27 cellular contexts compared by ENCODE assay signal in the genomic region with DNA sequence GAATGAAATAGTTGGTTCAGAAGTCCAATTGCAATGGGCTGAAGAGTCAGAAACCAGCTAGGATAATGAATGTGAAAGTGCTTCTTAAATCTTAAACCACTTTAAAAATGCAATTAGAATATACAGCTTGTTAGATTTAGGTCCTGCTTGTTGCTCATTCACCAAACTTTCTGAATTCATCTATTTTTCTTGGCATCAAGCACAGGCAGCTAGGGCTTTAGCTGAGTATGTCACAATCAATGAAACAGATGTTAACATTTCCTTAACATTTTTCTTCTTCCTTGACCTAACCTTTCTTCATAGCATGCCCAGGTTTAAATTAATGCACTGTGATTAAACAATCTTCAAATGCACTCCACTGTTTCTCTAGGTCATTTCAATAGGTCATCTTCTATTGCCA. TPM values are rescaled to one million over a fixed set of nuclear protein-coding genes. Genes with fewer than 3 reads are reported as not detected.
"Had no signal": no experiment of that assay in that cellular context is flagged by ENCODE, and none has a peak within 500 bp of the region (broad histone marks: within the 10 kb centered on the region; RNA-seq: fewer than 3 reads in every experiment).

No MANE protein-coding gene starts in this region.

- H3K4me1 ChIP-seq: esophagus muscularis mucosa, heart right ventricle, thyroid gland, upper lobe of right lung had no signal

- H3K4me1 Mint-ChIP-seq: activated naive CD8-positive, alpha-beta T cell treated with anti-CD3 and anti-CD28 coated beads for 36 hours; natural killer cell had no signal

- H3K36me3 Mint-ChIP-seq: activated naive CD8-positive, alpha-beta T cell treated with anti-CD3 and anti-CD28 coated beads for 36 hours; natural killer cell had no signal

- H3K9me3 ChIP-seq: thyroid gland had no signal

- H3K27me3 Mint-ChIP-seq: activated naive CD8-positive, alpha-beta T cell treated with anti-CD3 and anti-CD28 coated beads for 36 hours; progenitor cell of endocrine pancreas had no signal

- DNase-seq: activated CD4-positive, alpha-beta T cell treated with anti-CD3 and anti-CD28 coated beads for 1 hour; activated CD4-positive, alpha-beta T cell treated with anti-CD3 and anti-CD28 coated beads, Interleukin-2, amount 50 U/mL, for 4 hours; activated naive CD4-positive, alpha-beta T cell treated with Interleukin-2 at 50 U/mL for 16 hours; activated naive CD8-positive, alpha-beta T cell treated with anti-CD3 and anti-CD28 coated beads for 36 hours; activated T-cell treated with anti-CD3 and anti-CD28 coated beads, Interleukin-2, amount 50 U/mL, for 48 hours; amygdala; brain microvascular endothelial cell; caudate nucleus; dermis blood vessel endothelial cell; effector CD8-positive, alpha-beta T cell; heart right ventricle; kidney; left ventricle myocardium superior; midbrain; natural killer cell; stimulated activated CD4-positive, alpha-beta T cell treated with anti-CD3 and anti-CD28 coated beads, Interleukin-12 subunit alpha, Interleukin-12 subunit beta, amount 100 ng/mL, for 4 hours; stimulated activated CD4-positive, alpha-beta T cell treated with anti-CD3 and anti-CD28 coated beads, Interleukin-4, amount 100 ng/mL, for 4 hours; stimulated activated naive CD8-positive, alpha-beta T cell treated with anti-CD3 and anti-CD28 coated beads, Interleukin-15, Interleukin-2, amounts not matched to agents 100 U/mL and 50 U/mL, for 24 hours; substantia nigra; T-helper 1 cell; thyroid gland; upper lobe of right lung had no signal

- H3K27me3 ChIP-seq: brain microvascular endothelial cell, esophagus muscularis mucosa, heart right ventricle, thyroid gland, upper lobe of right lung had no signal

- ATAC-seq: heart right ventricle; left ventricle myocardium superior; natural killer cell; stimulated activated naive CD8-positive, alpha-beta T cell treated with anti-CD3 and anti-CD28 coated beads, Interleukin-15, Interleukin-2, amounts not matched to agents 100 U/mL and 50 U/mL, for 24 hours; upper lobe of right lung had no signal

- H3K36me3 ChIP-seq: brain microvascular endothelial cell, esophagus muscularis mucosa, heart right ventricle, thyroid gland, upper lobe of right lung had no signal

- H3K4me3 ChIP-seq: esophagus muscularis mucosa, heart right ventricle, thyroid gland, upper lobe of right lung had no signal

- H3K4me3 Mint-ChIP-seq: activated naive CD8-positive, alpha-beta T cell treated with anti-CD3 and anti-CD28 coated beads for 36 hours; natural killer cell had no signal

- H3K27ac Mint-ChIP-seq: activated naive CD8-positive, alpha-beta T cell treated with anti-CD3 and anti-CD28 coated beads for 36 hours; natural killer cell; progenitor cell of endocrine pancreas had no signal

- H3K27ac ChIP-seq: brain microvascular endothelial cell, esophagus muscularis mucosa, heart right ventricle, thyroid gland, upper lobe of right lung had no signal

RNA-seq across cellular contexts. Expression of a gene that starts 14.4 kb away (rescaled TPM):
- total RNA-seq: activated CD8-positive, alpha-beta memory T cell treated with anti-CD3 and anti-CD28 coated beads for 36 hours; activated naive CD8-positive, alpha-beta T cell treated with anti-CD3 and anti-CD28 coated beads for 36 hours; dermis blood vessel endothelial cell; esophagus muscularis mucosa; fibroblast of villous mesenchyme; heart right ventricle; kidney; left ventricle myocardium superior; natural killer cell; osteocyte; progenitor cell of endocrine pancreas; upper lobe of right lung had no signal
- polyA plus RNA-seq: heart right ventricle had no signal
